8 cellular contexts compared by ENCODE assay signal in the genomic region with DNA sequence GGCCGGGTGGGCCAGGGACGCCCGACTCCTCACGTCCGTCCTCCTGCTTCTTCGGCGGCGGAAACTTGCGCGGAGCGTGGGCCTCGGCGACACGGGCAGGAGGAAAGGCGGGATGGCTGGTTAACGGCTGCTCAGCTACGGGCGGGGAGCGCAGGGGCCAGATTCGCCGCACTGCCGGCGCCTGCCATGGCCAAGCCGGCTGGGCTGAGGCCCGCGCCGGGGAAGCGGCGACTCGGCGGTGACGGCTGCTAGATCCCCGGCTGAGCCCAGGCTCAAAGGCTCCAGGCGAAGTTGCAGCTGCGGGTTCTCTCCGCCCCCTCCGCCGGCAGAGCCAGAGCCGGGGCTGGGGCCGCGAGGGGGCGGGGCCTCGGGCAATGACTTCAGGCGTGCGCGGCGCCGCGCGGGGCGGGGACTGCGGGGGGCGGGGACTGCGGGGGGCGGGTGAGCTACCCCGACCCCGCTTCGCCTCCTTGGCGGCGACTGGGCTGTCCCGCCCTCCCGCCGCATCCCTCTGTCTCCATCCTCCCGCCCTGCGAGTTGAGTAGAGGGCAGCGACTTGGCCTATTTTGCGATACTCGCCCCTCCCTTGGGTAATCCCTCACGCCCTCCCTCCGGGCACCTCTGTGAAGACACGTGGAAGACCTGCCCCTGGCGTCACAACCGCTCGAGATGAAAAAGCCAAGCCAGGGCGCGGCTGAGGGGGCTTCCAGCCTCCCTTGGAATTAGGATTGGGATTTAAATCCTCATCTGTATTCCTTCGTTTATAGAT. TPM values are rescaled to one million over a fixed set of nuclear protein-coding genes. Genes with fewer than 3 reads are reported as not detected.
DNase-seq lines count a peak whose midpoint lies in the region; TF ChIP-seq lines count a peak whose summit lies in the region.

Gene CEP85L, minus strand, starts transcription at position 310 of the 769 bp plus-strand sequence. CDS start 322 bp downstream, outside the sequence.

- peak within 1 kb of the TSS; percentile 85 for H3K4me2 ChIP-seq in MM.1S (ENCODE audit: low read depth, low read length)
- peak within 1 kb of the TSS; percentile 24 for H3K4me2 ChIP-seq in neural cell (ENCODE audit: low read length)

- peak within 1 kb of the TSS; percentile 90 for H3K9ac ChIP-seq in MM.1S (ENCODE audit: low read length)
- peak within 1 kb of the TSS; percentile 86 for H3K9ac ChIP-seq in neural cell (ENCODE audit: low read length)

- TF ChIP-seq RAD21 in neural cell (conservative IDR thresholded peaks at IDR 0.05), result no peak

- 0 to 1% (median 0%) methylated on average over 28 to 77 of the region's 77 CpGs for WGBS in stomach, 5 donors

- H3K9me3 ChIP-seq in MM.1S (replicated peaks; ENCODE audit: insufficient read depth, low read length) (no peaks in the 10 kb centered on the region), neural cell (ENCODE audit: low read length) (no peaks in the 10 kb centered on the region), stomach (no peaks in the 10 kb centered on the region)

- H3F3A ChIP-seq in MM.1S (ENCODE audit: insufficient read depth, low read length) (peaks cover 13% of the 10 kb centered on the region), neural cell (ENCODE audit: insufficient read depth, low read length, poor library complexity, severe bottlenecking) (no peaks in the 10 kb centered on the region)

- peak; percentile 92 for DNase-seq in G401 (ENCODE audit: low spot score)
- peak; percentile 87 for DNase-seq in HCEC 1CT
- peak; percentile 92 for DNase-seq in MM.1S
- DNase-seq in SHP77 treated with DMSO at 0.1 percent for 48 hours (lab: John Stamatoyannopoulos, UW), result peak; percentile 96
- DNase-seq in activated effector memory CD4-positive, alpha-beta T cell treated with anti-CD3 and anti-CD28 coated beads, Interleukin-2, amount 50 U/mL, for 16 hours, result peak; percentile 96
- peak; percentile 90 for DNase-seq in fibroblast of villous mesenchyme (ENCODE audit: low read depth)
- peak; percentile 94 for DNase-seq in stomach

- no peaks in the 10 kb centered on the region for H3K9me2 ChIP-seq in MM.1S (replicated peaks; ENCODE audit: insufficient read depth, low read length)
- H3K9me2 ChIP-seq in neural cell (ENCODE audit: insufficient read depth, low read length), result no peaks in the 10 kb centered on the region

- TF ChIP-seq CTCF in MM.1S (IDR thresholded peaks at IDR 0.05; ENCODE audit: low read length) (no peak), fibroblast of villous mesenchyme (IDR thresholded peaks at IDR 0.05; ENCODE audit: insufficient read depth, low read depth, low read length) (no peak), neural cell (IDR thresholded peaks at IDR 0.05; ENCODE audit: poor library complexity, severe bottlenecking) (no peak), stomach (IDR thresholded peaks at IDR 0.05) (peak in 2 of 7 experiments; percentile 5 to 35)

- H3K36me3 ChIP-seq in MM.1S (replicated peaks; ENCODE audit: insufficient read depth, low read length) (no peaks in the 10 kb centered on the region), neural cell (ENCODE audit: insufficient read depth, low read length) (no peaks in the 10 kb centered on the region), stomach (no peaks in the 10 kb centered on the region)

- H3K27me3 ChIP-seq in MM.1S (replicated peaks; ENCODE audit: insufficient read depth, low read length) (no peaks in the 10 kb centered on the region), neural cell (ENCODE audit: insufficient read depth, low read depth, low read length) (no peaks in the 10 kb centered on the region), stomach (no peaks in the 10 kb centered on the region)

- H3K4me1 ChIP-seq in MM.1S (ENCODE audit: low read length), result peaks cover 14% of the 10 kb centered on the region
- peaks cover 4 to 42% (median 28%) of the 10 kb centered on the region in 4 donors for H3K4me1 ChIP-seq in stomach

- H2AFZ ChIP-seq in MM.1S (ENCODE audit: low read length), result peak within 1 kb of the TSS; percentile 90
- peak within 1 kb of the TSS; percentile 80 for H2AFZ ChIP-seq in neural cell (ENCODE audit: low read depth, low read length)

- H3K4me3 ChIP-seq in MM.1S (ENCODE audit: low read length), result peak within 1 kb of the TSS; percentile 94
- H3K4me3 ChIP-seq in fibroblast of villous mesenchyme (ENCODE audit: low read depth, low read length), result peak within 1 kb of the TSS; percentile 92
- peak within 1 kb of the TSS; percentile 93 for H3K4me3 ChIP-seq in neural cell (ENCODE audit: low read length)
- H3K4me3 ChIP-seq in stomach, result peak within 1 kb of the TSS; percentile 79 to 96 (median 92)

- H3K27ac ChIP-seq in MM.1S (ENCODE audit: low read length), result peak within 1 kb of the TSS; percentile 85
- H3K27ac ChIP-seq in neural cell (ENCODE audit: low read length), result peak within 1 kb of the TSS; percentile 85
- H3K27ac ChIP-seq in stomach, result peak within 1 kb of the TSS; percentile 97 to 99 (median 98)

- H3K79me2 ChIP-seq in MM.1S (ENCODE audit: low read length) (peaks cover 38% of the 10 kb centered on the region), neural cell (replicated peaks; ENCODE audit: insufficient read depth, low read length) (peaks cover 35% of the 10 kb centered on the region)

- H4K20me1 ChIP-seq in MM.1S (ENCODE audit: insufficient read depth, low read length) (no peaks in the 10 kb centered on the region), neural cell (ENCODE audit: insufficient read depth) (no peaks in the 10 kb centered on the region)

- no peak for TF ChIP-seq EP300 in neural cell (conservative IDR thresholded peaks at IDR 0.05; ENCODE audit: poor library complexity, severe bottlenecking)
- no peak for TF ChIP-seq EP300 in stomach (IDR thresholded peaks at IDR 0.05)

- in situ Hi-C loops in G401 (cut with HindIII; ENCODE audit: low sequenced_read_pairs), result no loop called here

- intact Hi-C loops in stomach (cut with DNase I; ENCODE audit: low total_unique reads), result no loop called here

- peak in 1 of 4 donors; percentile 81 for TF ChIP-seq POLR2A in stomach (IDR thresholded peaks at IDR 0.05)

TF ChIP-seq in neural cell, 6 proteins besides CTCF, POLR2A, EP300 and RAD21:
- TF ChIP-seq EZH2 (IDR thresholded peaks at IDR 0.05; ENCODE audit: borderline replicate concordance, insufficient read depth, low read length, poor library complexity, severe bottlenecking), result no peak
- TF ChIP-seq MXI1 (conservative IDR thresholded peaks at IDR 0.05; ENCODE audit: poor library complexity, severe bottlenecking), result peak; percentile 48
- TF ChIP-seq REST (IDR thresholded peaks at IDR 0.05; ENCODE audit: borderline replicate concordance), result peak; percentile 53
- TF ChIP-seq POLR2AphosphoS5 (IDR thresholded peaks at IDR 0.05), result peak; percentile 82
- TF ChIP-seq SMC3 (conservative IDR thresholded peaks at IDR 0.05; ENCODE audit: poor library complexity), result peak; percentile 14
- TF ChIP-seq TAF1 (IDR thresholded peaks at IDR 0.05; ENCODE audit: low read depth), result peak; percentile 37

RNA-seq across cellular contexts. Expression of gene CEP85L, which starts in this region (rescaled TPM):
- 0.88 and 0.92 TPM in 2 replicates for total RNA-seq in G401 (2014; rRNA removed; shearing (Covaris generic))
- total RNA-seq in fibroblast of villous mesenchyme, result 13.2 and 16.4 TPM in 2 replicates
- 16.0 and 17.0 TPM in 2 replicates for polyA plus RNA-seq in neural cell
- polyA minus RNA-seq in neural cell, result 53.6 and 61.2 TPM in 2 replicates
- total RNA-seq in stomach, result 10 to 100 TPM in 3 of 5 donors, 1 to 10 TPM in 2; 8.1 to 67.7 (median 45.9) TPM
- 1 to 10 TPM; 1.5 to 3.1 (median 2.1) TPM for polyA plus RNA-seq in stomach

Comparison
In these comparisons a context has a peak if more than half of its experiments do, and no peak if none do; other contexts are left out.
1. Peak in every context shown above with its lines: DNase-seq, H3K4me3 ChIP-seq and H3K27ac ChIP-seq.
2. Peak in DNase-seq in G401; RNA of the gene not detected or under 1 TPM.